In the genomic region with DNA sequence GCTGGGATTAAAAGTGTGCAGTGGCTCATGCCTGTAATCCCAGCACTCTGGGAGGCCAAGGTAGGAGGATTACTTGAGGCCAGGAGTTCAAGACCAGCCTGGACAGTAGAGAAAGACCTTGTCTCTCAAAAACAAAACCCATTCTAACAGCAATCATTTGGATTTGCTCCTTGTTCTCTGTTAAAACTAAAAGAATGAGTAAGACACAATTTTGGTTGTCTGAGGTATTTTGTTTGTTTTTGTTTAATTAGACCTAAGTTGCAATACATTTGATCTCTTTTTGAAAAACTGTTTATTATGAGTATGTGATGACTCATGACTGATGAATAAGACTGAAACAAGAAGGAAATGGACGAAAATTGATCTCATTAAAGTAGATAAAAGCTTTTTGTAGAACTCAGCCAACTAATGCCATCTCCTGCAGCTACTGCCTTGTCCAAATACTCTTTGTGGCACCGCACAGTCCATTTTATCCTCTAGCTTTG, we compare ENCODE assay signal across 1 cellular context.
TF ChIP-seq lines count a peak whose summit lies in the region.

No MANE protein-coding gene starts in this region.

TF ChIP-seq in HepG2, 621 proteins besides CTCF, POLR2A, EP300 and RAD21 (continued from another document):
- TF ChIP-seq, protein P1, sequence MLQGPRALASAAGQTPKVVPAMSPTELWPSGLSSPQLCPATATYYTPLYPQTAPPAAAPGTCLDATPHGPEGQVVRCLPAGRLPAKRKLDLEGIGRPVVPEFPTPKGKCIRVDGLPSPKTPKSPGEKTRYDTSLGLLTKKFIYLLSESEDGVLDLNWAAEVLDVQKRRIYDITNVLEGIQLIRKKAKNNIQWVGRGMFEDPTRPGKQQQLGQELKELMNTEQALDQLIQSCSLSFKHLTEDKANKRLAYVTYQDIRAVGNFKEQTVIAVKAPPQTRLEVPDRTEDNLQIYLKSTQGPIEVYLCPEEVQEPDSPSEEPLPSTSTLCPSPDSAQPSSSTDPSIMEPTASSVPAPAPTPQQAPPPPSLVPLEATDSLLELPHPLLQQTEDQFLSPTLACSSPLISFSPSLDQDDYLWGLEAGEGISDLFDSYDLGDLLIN (CRISPR knock-in tag; IDR thresholded peaks at IDR 0.05; ENCODE audit: borderline replicate concordance), result no peak
- TF ChIP-seq NCOA2 (CRISPR knock-in tag; IDR thresholded peaks at IDR 0.05) (no peak), ZNF720 (CRISPR knock-in tag; IDR thresholded peaks at IDR 0.05) (no peak), HHEX (CRISPR knock-in tag; IDR thresholded peaks at IDR 0.05) (no peak)
- TF ChIP-seq, protein P2, sequence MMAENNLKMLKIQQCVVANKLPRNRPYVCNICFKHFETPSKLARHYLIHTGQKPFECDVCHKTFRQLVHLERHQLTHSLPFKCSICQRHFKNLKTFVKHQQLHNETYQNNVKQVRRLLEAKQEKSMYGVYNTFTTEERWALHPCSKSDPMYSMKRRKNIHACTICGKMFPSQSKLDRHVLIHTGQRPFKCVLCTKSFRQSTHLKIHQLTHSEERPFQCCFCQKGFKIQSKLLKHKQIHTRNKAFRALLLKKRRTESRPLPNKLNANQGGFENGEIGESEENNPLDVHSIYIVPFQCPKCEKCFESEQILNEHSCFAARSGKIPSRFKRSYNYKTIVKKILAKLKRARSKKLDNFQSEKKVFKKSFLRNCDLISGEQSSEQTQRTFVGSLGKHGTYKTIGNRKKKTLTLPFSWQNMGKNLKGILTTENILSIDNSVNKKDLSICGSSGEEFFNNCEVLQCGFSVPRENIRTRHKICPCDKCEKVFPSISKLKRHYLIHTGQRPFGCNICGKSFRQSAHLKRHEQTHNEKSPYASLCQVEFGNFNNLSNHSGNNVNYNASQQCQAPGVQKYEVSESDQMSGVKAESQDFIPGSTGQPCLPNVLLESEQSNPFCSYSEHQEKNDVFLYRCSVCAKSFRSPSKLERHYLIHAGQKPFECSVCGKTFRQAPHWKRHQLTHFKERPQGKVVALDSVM (CRISPR knock-in tag; IDR thresholded peaks at IDR 0.05), result 0 out of 2 replicates have a peak, but pooled peaks have one; percentile 3
